Comparison of ENCODE assay signal across 8 cellular contexts in genomic region chr6:153024401-153025017, GRCh38. TPM values are rescaled to one million over a fixed set of nuclear protein-coding genes. Genes with fewer than 3 reads are reported as not detected.
A peak's percentile ranks its signal among the peaks of the same experiment; 100 is the strongest.
DNase-seq lines count a peak whose midpoint lies in the region; ATAC-seq and TF ChIP-seq lines count a peak whose summit lies in the region.

No MANE protein-coding gene starts in this region.

- H3K4me3 Mint-ChIP-seq in activated CD4-positive, alpha-beta T cell treated with anti-CD3 and anti-CD28 coated beads for 36 hours = no peak overlapping the region

- H3K4me2 ChIP-seq in KMS-11 = 0 out of 2 replicates have a peak overlapping the region, but pooled peaks have one; percentile 3

- peak; percentile 93 for ATAC-seq in activated CD4-positive, alpha-beta T cell treated with anti-CD3 and anti-CD28 coated beads for 36 hours
- peak; percentile 81 to 88 for ATAC-seq in left cardiac atrium

- POLR2A ChIA-PET in activated CD4-positive, alpha-beta T cell treated with anti-CD3 and anti-CD28 coated beads for 36 hours (lab: Charles Lee) = no interaction called here

- H3K79me2 ChIP-seq in KMS-11 (ENCODE audit: insufficient read depth, low read depth) = no peaks in the 10 kb centered on the region

- H3K4me1 ChIP-seq in HAP-1 = no peaks in the 10 kb centered on the region
- H3K4me1 ChIP-seq in KMS-11 (ENCODE audit: low read depth, poor library complexity, severe bottlenecking) = peaks cover 5% of the 10 kb centered on the region
- H3K4me1 ChIP-seq in adipocyte (ENCODE audit: control insufficient read depth, insufficient read depth, low read length) = no peaks in the 10 kb centered on the region

- H3K9ac ChIP-seq in KMS-11 = no peak overlapping the region
- no peak overlapping the region for H3K9ac ChIP-seq in adipocyte (ENCODE audit: low read length)

- CTCF ChIA-PET in activated CD4-positive, alpha-beta T cell treated with anti-CD3 and anti-CD28 coated beads for 36 hours (lab: Charles Lee) = interaction anchor here (0.8 to 2.7 kb wide), 8 partner anchors 19 to 292 kb away, joined by 3 to 13 read pairs (median 4); no protein-coding TSS in a partner anchor

- intact Hi-C loops in activated CD4-positive, alpha-beta T cell treated with anti-CD3 and anti-CD28 coated beads for 36 hours (cut with DNase I, micrococcal nuclease) = loop anchor here (1.0 to 10.0 kb wide), 6 partner anchors 41 to 540 kb away; partner anchors contain the start of gene FBXO5 (in 1 of the 2)
- intact Hi-C loops in left cardiac atrium (cut with DNase I) = loop anchor here (5.0 to 10.0 kb wide), 2 partner anchors 160 to 162 kb away; no protein-coding TSS in a partner anchor

- no peak overlapping the region for H3K27ac ChIP-seq in KMS-11

- peaks cover 17% of the 10 kb centered on the region for H3K27me3 Mint-ChIP-seq in activated CD4-positive, alpha-beta T cell treated with anti-CD3 and anti-CD28 coated beads for 36 hours

- H3K36me3 ChIP-seq in HAP-1 (replicated peaks) (no peaks in the 10 kb centered on the region), KMS-11 (ENCODE audit: insufficient read depth) (no peaks in the 10 kb centered on the region), adipocyte (ENCODE audit: control insufficient read depth, insufficient read depth, low read length, severe bottlenecking) (no peaks in the 10 kb centered on the region)

- peak; percentile 53 for DNase-seq in activated CD4-positive, alpha-beta T cell treated with anti-CD3 and anti-CD28 coated beads for 36 hours
- no peak for DNase-seq in activated CD4-positive, alpha-beta T cell treated with anti-CD3 and anti-CD28 coated beads for 1 hour
- DNase-seq in HAP-1 (ENCODE audit: low spot score in 2 of 2) (peak; percentile 51 to 62), SHP77 (lab: John Stamatoyannopoulos, UW) (peak; percentile 27 to 44), adipocyte (ENCODE audit: low read depth) (peak; percentile 84), left cardiac atrium (no peak), retina (peak; percentile 51)

- H3K9me3 ChIP-seq in HAP-1 = no peaks in the 10 kb centered on the region
- H3K9me3 ChIP-seq in adipocyte (ENCODE audit: control insufficient read depth, low read length) = no peaks in the 10 kb centered on the region

- peak; percentile 80 for TF ChIP-seq CTCF in KMS-11 (conservative IDR thresholded peaks at IDR 0.05; ENCODE audit: low read depth, low read length)

- in situ Hi-C loops in HAP-1 (cut with MboI; ENCODE audit: low sequenced_read_pairs) = loop anchor here (25.0 kb wide), 1 partner anchor 213 kb away; no protein-coding TSS in a partner anchor

- no peaks in the 10 kb centered on the region for H3K9me3 Mint-ChIP-seq in activated CD4-positive, alpha-beta T cell treated with anti-CD3 and anti-CD28 coated beads for 36 hours (ENCODE audit: low read depth)

- no peaks in the 10 kb centered on the region for H3K4me1 Mint-ChIP-seq in activated CD4-positive, alpha-beta T cell treated with anti-CD3 and anti-CD28 coated beads for 36 hours

- peak overlapping the region; percentile 23; the same call in 1 of the 2 replicates for H2AFZ ChIP-seq in KMS-11 (ENCODE audit: low read depth)

- H3K27ac Mint-ChIP-seq in activated CD4-positive, alpha-beta T cell treated with anti-CD3 and anti-CD28 coated beads for 36 hours = no peak overlapping the region

- H3K36me3 Mint-ChIP-seq in activated CD4-positive, alpha-beta T cell treated with anti-CD3 and anti-CD28 coated beads for 36 hours (ENCODE audit: low read depth) = no peaks in the 10 kb centered on the region

- H3K4me3 ChIP-seq in HAP-1 (no peak overlapping the region), KMS-11 (IDR thresholded peaks at IDR 0.05; ENCODE audit: insufficient read depth, low read depth, low read length) (no peak overlapping the region), adipocyte (ENCODE audit: low read length) (no peak overlapping the region)

- H3K27me3 ChIP-seq in HAP-1 (ENCODE audit: low read depth) (no peaks in the 10 kb centered on the region), KMS-11 (ENCODE audit: insufficient read depth, low read depth) (no peaks in the 10 kb centered on the region), adipocyte (replicated peaks; ENCODE audit: control insufficient read depth, insufficient read depth, low read length) (no peaks in the 10 kb centered on the region)

- no peaks in the 10 kb centered on the region for H4K20me1 ChIP-seq in KMS-11 (ENCODE audit: insufficient read depth)

RNA-seq across cellular contexts. Expression of gene MTRF1L, which starts 22.0 kb away (rescaled TPM):
- 10 to 100 TPM; 16.8 to 19.9 TPM for total RNA-seq in activated CD4-positive, alpha-beta T cell treated with anti-CD3 and anti-CD28 coated beads for 36 hours
- total RNA-seq in left cardiac atrium = 10 to 100 TPM; 28.3 to 36.1 TPM

RNA-seq across cellular contexts. Expression of gene FBXO5, which starts 41.7 kb away (rescaled TPM):
- 10 to 100 TPM; 48.7 to 57.3 TPM for total RNA-seq in activated CD4-positive, alpha-beta T cell treated with anti-CD3 and anti-CD28 coated beads for 36 hours
- total RNA-seq in left cardiac atrium = 1 to 10 TPM; 2.7 to 3.1 TPM

Comparison
In these comparisons a context has a peak if more than half of its experiments do, and no peak if none do; other contexts are left out.
1. DNase-seq: peak in activated CD4-positive, alpha-beta T cell treated with anti-CD3 and anti-CD28 coated beads for 36 hours (single experiment), HAP-1 (2 of 2), SHP77 (2 of 2), adipocyte (single experiment) and retina (single experiment); none in activated CD4-positive, alpha-beta T cell treated with anti-CD3 and anti-CD28 coated beads for 1 hour (single experiment) and left cardiac atrium (single experiment).
2. RNA of gene FBXO5, which starts 41.7 kb away (total RNA-seq): 48.7 to 57.3 TPM in activated CD4-positive, alpha-beta T cell treated with anti-CD3 and anti-CD28 coated beads for 36 hours; 2.7 to 3.1 TPM in left cardiac atrium; every median in the first group is over 10 times any median in the second.